16 cellular contexts compared by ENCODE assay signal in the genomic region with DNA sequence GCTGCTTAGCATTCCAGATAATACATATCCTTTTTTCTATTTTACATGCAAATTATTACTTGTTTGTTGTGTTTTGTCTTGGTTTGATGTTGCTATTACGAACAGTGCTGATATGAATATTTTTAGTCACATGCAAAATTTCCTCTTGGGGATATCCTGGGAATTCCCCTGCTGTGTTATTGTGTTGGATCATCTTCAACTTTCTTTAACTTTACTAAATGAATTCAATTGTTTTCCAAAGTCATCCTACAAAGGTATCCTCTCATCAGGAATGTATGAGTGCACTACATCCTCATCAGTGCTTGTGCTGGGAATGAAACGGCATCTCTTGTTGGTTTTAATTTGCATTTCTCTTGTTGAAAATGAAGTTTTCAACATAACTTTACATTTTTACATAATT.
"Had no signal": no experiment of that assay in that cellular context is flagged by ENCODE, and none has a peak within 500 bp of the region (broad histone marks: within the 10 kb centered on the region; RNA-seq: fewer than 3 reads in every experiment).

No MANE protein-coding gene starts in this region.

- H3K9me3 Mint-ChIP-seq: naive thymus-derived CD4-positive, alpha-beta T cell; nephron progenitor cell had no signal

- H3K27ac ChIP-seq: coronary artery, heart right ventricle, left lung, lower lobe of right lung, neutrophil had no signal

- DNase-seq: caudate nucleus; effector memory CD4-positive, alpha-beta T cell; heart right ventricle; islet precursor cell; left lung; lower lobe of right lung; naive thymus-derived CD4-positive, alpha-beta T cell; nephron progenitor cell; posterior cingulate gyrus; right cardiac atrium; small intestine; stimulated activated CD4-positive, alpha-beta T cell treated with anti-CD3 and anti-CD28 coated beads, Interleukin-12 subunit alpha, Interleukin-12 subunit beta, amount 100 ng/mL, for 4 hours; stimulated activated naive CD4-positive, alpha-beta T cell; trophoblast cell had no signal

- H3K4me1 ChIP-seq: heart right ventricle, left lung, lower lobe of right lung had no signal

- H3K36me3 Mint-ChIP-seq: naive thymus-derived CD4-positive, alpha-beta T cell had no signal

- ATAC-seq: heart right ventricle; left lung; lower lobe of right lung; naive thymus-derived CD4-positive, alpha-beta T cell; right cardiac atrium had no signal

- H3K27ac Mint-ChIP-seq: naive thymus-derived CD4-positive, alpha-beta T cell; nephron progenitor cell had no signal

- H3K4me3 ChIP-seq: coronary artery, heart right ventricle, left lung, lower lobe of right lung had no signal

- H3K4me1 Mint-ChIP-seq: naive thymus-derived CD4-positive, alpha-beta T cell; nephron progenitor cell had no signal

- H3K4me3 Mint-ChIP-seq: naive thymus-derived CD4-positive, alpha-beta T cell; nephron progenitor cell had no signal

- H3K27me3 ChIP-seq: heart right ventricle, left lung, neutrophil had no signal

- H3K9me3 ChIP-seq: heart right ventricle, left lung, lower lobe of right lung, neutrophil had no signal
